Comparison of ENCODE assay signal across 9 cellular contexts in the genomic region with DNA sequence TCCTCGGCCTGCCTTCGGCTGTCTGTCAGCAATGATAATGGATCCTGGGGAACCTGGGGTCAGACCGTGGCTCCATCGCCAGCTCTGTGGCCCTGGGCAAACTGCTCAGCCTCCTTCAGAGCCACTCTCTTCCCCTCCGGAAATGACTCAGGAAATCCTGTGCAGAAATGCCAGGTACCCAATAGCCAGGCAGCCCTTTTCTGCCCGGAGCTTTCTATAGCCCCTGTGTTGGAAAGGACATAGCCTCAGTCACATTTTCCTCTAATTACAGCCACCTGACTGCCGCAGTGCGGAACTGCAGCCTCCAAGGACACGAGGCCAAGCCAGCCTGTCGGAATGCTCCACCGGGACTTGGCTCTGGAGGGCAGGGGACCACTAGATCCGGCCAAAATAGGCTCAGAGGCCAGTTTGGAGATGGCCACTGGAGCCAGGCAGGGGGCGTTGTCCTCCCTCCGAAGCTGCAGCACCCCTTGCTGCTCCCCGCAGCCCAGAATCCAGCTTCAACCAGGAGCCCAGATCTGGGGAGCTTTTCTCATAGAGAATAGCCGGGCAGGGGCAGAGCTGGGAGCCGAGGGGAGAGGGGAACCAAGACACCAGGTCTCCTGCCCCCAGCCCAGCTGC. TPM values are rescaled to one million over a fixed set of nuclear protein-coding genes. Genes with fewer than 3 reads are reported as not detected.
DNase-seq lines count a peak whose midpoint lies in the region; ATAC-seq and TF ChIP-seq lines count a peak whose summit lies in the region.
"Had no signal": no experiment of that assay in that cellular context is flagged by ENCODE, and none has a peak within 500 bp of the region (broad histone marks: within the 10 kb centered on the region; RNA-seq: fewer than 3 reads in every experiment).

No MANE protein-coding gene starts in this region.

- peak; percentile 26 for TF ChIP-seq CTCF in fibroblast of the aortic adventitia (IDR thresholded peaks at IDR 0.05; ENCODE audit: insufficient read depth, low read length)

- H3K27me3 Mint-ChIP-seq in activated CD4-positive, alpha-beta T cell treated with anti-CD3 and anti-CD28 coated beads, Interleukin-2, amount 10 ng/mL, durations not matched to agents 7 days and 5 days: no peaks in the 10 kb centered on the region
- H3K27me3 Mint-ChIP-seq in T-cell: peaks cover 0 to 2% of the 10 kb centered on the region in 2 donors
- H3K27me3 Mint-ChIP-seq in stimulated activated naive B cell treated with anti-CD40 and anti-IgM and Interleukin-4, amounts not matched to agents 10 μg/mL and 1 μg/mL and 100 μg/mL, for 72 hours: no peaks in the 10 kb centered on the region

- POLR2A ChIA-PET in activated CD4-positive, alpha-beta T cell treated with anti-CD3 and anti-CD28 coated beads, Interleukin-2, amount 10 ng/mL, durations not matched to agents 7 days and 5 days (lab: Charles Lee): no interaction called here
- POLR2A ChIA-PET in T-cell (lab: Charles Lee): no interaction called here

- H3K9me3 Mint-ChIP-seq in activated CD4-positive, alpha-beta T cell treated with anti-CD3 and anti-CD28 coated beads, Interleukin-2, amount 10 ng/mL, durations not matched to agents 7 days and 5 days: no peaks in the 10 kb centered on the region
- H3K9me3 Mint-ChIP-seq in T-cell: no peaks in the 10 kb centered on the region
- no peaks in the 10 kb centered on the region for H3K9me3 Mint-ChIP-seq in stimulated activated naive B cell treated with anti-CD40 and anti-IgM and Interleukin-4, amounts not matched to agents 10 μg/mL and 1 μg/mL and 100 μg/mL, for 72 hours

- CTCF ChIA-PET in activated CD4-positive, alpha-beta T cell treated with anti-CD3 and anti-CD28 coated beads, Interleukin-2, amount 10 ng/mL, durations not matched to agents 7 days and 5 days (lab: Charles Lee): no interaction called here
- CTCF ChIA-PET in T-cell (lab: Charles Lee): no interaction called here

- H3K36me3 Mint-ChIP-seq in activated CD4-positive, alpha-beta T cell treated with anti-CD3 and anti-CD28 coated beads, Interleukin-2, amount 10 ng/mL, durations not matched to agents 7 days and 5 days (ENCODE audit: low read depth): no peaks in the 10 kb centered on the region
- H3K36me3 Mint-ChIP-seq in T-cell: no peaks in the 10 kb centered on the region
- H3K36me3 Mint-ChIP-seq in stimulated activated naive B cell treated with anti-CD40 and anti-IgM and Interleukin-4, amounts not matched to agents 10 μg/mL and 1 μg/mL and 100 μg/mL, for 72 hours: no peaks in the 10 kb centered on the region

- DNase-seq in activated CD4-positive, alpha-beta T cell treated with anti-CD3 and anti-CD28 coated beads, Interleukin-2, amount 10 ng/mL, durations not matched to agents 7 days and 5 days: peak; percentile 23
- no peak for DNase-seq in activated CD4-positive, alpha-beta T cell treated with anti-CD3 and anti-CD28 coated beads for 1 hour
- DNase-seq in T-cell: no peak
- DNase-seq in fibroblast of the aortic adventitia (ENCODE audit: low read depth): no peak
- DNase-seq in stimulated activated naive B cell treated with anti-CD40 and anti-IgM and Interleukin-4, amounts not matched to agents 10 μg/mL and 1 μg/mL and 100 μg/mL, for 72 hours: no peak
- DNase-seq in NCI-H1105 treated with DMSO at 0.1 percent for 48 hours (lab: John Stamatoyannopoulos, UW): no peak
- no peak for DNase-seq in NCI-H128 (lab: John Stamatoyannopoulos, UW; ENCODE audit: unreplicated experiment)

- no peak overlapping the region for H3K4me3 ChIP-seq in fibroblast of the aortic adventitia (ENCODE audit: low read depth, low read length)

- H3K27ac Mint-ChIP-seq in activated CD4-positive, alpha-beta T cell treated with anti-CD3 and anti-CD28 coated beads, Interleukin-2, amount 10 ng/mL, durations not matched to agents 7 days and 5 days: peak overlapping the region; percentile 84
- H3K27ac Mint-ChIP-seq in T-cell: no peak overlapping the region
- no peak overlapping the region for H3K27ac Mint-ChIP-seq in stimulated activated naive B cell treated with anti-CD40 and anti-IgM and Interleukin-4, amounts not matched to agents 10 μg/mL and 1 μg/mL and 100 μg/mL, for 72 hours

- H3K4me1 Mint-ChIP-seq in activated CD4-positive, alpha-beta T cell treated with anti-CD3 and anti-CD28 coated beads, Interleukin-2, amount 10 ng/mL, durations not matched to agents 7 days and 5 days: peaks cover 17% of the 10 kb centered on the region
- peaks cover 9 to 16% (median 12%) of the 10 kb centered on the region in 3 donors for H3K4me1 Mint-ChIP-seq in T-cell
- H3K4me1 Mint-ChIP-seq in stimulated activated naive B cell treated with anti-CD40 and anti-IgM and Interleukin-4, amounts not matched to agents 10 μg/mL and 1 μg/mL and 100 μg/mL, for 72 hours: peaks cover 6 to 8% of the 10 kb centered on the region in 2 donors

- H3K4me3 Mint-ChIP-seq in activated CD4-positive, alpha-beta T cell treated with anti-CD3 and anti-CD28 coated beads, Interleukin-2, amount 10 ng/mL, durations not matched to agents 7 days and 5 days: no peak overlapping the region
- H3K4me3 Mint-ChIP-seq in T-cell: no peak overlapping the region
- no peak overlapping the region for H3K4me3 Mint-ChIP-seq in stimulated activated naive B cell treated with anti-CD40 and anti-IgM and Interleukin-4, amounts not matched to agents 10 μg/mL and 1 μg/mL and 100 μg/mL, for 72 hours

- peak; percentile 36 to 54 (median 46) for ATAC-seq in T-cell (replicated peaks in 1 of 4)
- ATAC-seq in stimulated activated naive B cell treated with anti-CD40 and anti-IgM and Interleukin-4, amounts not matched to agents 10 μg/mL and 1 μg/mL and 100 μg/mL, for 72 hours (replicated peaks): peak; percentile 48 to 71
- ATAC-seq in SK-N-SH treated with all-trans-retinoic acid at 6 μM for 48 hours: no peak

TF ChIP-seq in SK-N-SH treated with all-trans-retinoic acid at 6 μM for 48 hours, 23 proteins besides CTCF, POLR2A, EP300 and RAD21 (continues in another document):
- TF ChIP-seq, protein P1, sequence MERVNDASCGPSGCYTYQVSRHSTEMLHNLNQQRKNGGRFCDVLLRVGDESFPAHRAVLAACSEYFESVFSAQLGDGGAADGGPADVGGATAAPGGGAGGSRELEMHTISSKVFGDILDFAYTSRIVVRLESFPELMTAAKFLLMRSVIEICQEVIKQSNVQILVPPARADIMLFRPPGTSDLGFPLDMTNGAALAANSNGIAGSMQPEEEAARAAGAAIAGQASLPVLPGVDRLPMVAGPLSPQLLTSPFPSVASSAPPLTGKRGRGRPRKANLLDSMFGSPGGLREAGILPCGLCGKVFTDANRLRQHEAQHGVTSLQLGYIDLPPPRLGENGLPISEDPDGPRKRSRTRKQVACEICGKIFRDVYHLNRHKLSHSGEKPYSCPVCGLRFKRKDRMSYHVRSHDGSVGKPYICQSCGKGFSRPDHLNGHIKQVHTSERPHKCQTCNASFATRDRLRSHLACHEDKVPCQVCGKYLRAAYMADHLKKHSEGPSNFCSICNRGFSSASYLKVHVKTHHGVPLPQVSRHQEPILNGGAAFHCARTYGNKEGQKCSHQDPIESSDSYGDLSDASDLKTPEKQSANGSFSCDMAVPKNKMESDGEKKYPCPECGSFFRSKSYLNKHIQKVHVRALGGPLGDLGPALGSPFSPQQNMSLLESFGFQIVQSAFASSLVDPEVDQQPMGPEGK (CRISPR knock-in tag; IDR thresholded peaks at IDR 0.05; ENCODE audit: borderline replicate concordance): no peak
- TF ChIP-seq ZFP3 (CRISPR knock-in tag; IDR thresholded peaks at IDR 0.05) (no peak), BACH2 (CRISPR knock-in tag; IDR thresholded peaks at IDR 0.05; ENCODE audit: borderline replicate concordance) (no peak), ARNTL (CRISPR knock-in tag; IDR thresholded peaks at IDR 0.05; ENCODE audit: borderline replicate concordance, low read depth) (no peak), ZNF70 (CRISPR knock-in tag; IDR thresholded peaks at IDR 0.05) (no peak), TCF4 (CRISPR knock-in tag; IDR thresholded peaks at IDR 0.05; ENCODE audit: borderline replicate concordance) (no peak)
- TF ChIP-seq, protein P2, sequence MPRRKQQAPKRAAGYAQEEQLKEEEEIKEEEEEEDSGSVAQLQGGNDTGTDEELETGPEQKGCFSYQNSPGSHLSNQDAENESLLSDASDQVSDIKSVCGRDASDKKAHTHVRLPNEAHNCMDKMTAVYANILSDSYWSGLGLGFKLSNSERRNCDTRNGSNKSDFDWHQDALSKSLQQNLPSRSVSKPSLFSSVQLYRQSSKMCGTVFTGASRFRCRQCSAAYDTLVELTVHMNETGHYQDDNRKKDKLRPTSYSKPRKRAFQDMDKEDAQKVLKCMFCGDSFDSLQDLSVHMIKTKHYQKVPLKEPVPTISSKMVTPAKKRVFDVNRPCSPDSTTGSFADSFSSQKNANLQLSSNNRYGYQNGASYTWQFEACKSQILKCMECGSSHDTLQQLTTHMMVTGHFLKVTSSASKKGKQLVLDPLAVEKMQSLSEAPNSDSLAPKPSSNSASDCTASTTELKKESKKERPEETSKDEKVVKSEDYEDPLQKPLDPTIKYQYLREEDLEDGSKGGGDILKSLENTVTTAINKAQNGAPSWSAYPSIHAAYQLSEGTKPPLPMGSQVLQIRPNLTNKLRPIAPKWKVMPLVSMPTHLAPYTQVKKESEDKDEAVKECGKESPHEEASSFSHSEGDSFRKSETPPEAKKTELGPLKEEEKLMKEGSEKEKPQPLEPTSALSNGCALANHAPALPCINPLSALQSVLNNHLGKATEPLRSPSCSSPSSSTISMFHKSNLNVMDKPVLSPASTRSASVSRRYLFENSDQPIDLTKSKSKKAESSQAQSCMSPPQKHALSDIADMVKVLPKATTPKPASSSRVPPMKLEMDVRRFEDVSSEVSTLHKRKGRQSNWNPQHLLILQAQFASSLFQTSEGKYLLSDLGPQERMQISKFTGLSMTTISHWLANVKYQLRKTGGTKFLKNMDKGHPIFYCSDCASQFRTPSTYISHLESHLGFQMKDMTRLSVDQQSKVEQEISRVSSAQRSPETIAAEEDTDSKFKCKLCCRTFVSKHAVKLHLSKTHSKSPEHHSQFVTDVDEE (CRISPR knock-in tag; IDR thresholded peaks at IDR 0.05): no peak

RNA-seq across cellular contexts. Expression of a gene that starts 11.6 kb away (rescaled TPM):
- 10 to 100 TPM; 27.8 to 28.2 TPM for total RNA-seq in activated CD4-positive, alpha-beta T cell treated with anti-CD3 and anti-CD28 coated beads, Interleukin-2, amount 10 ng/mL, durations not matched to agents 7 days and 5 days
- total RNA-seq in T-cell (10 to 100 TPM; 57.6 to 68.7 (median 61.8) TPM), fibroblast of the aortic adventitia (ENCODE audit: low replicate concordance) (9.2 and 26.7 TPM in 2 replicates)

RNA-seq across cellular contexts. Expression of a gene that starts 30.3 kb away (rescaled TPM):
- total RNA-seq in activated CD4-positive, alpha-beta T cell treated with anti-CD3 and anti-CD28 coated beads, Interleukin-2, amount 10 ng/mL, durations not matched to agents 7 days and 5 days: not detected
- total RNA-seq in T-cell (under 1 TPM in 1 of 5 donors, not detected in 4; 0.09 TPM), fibroblast of the aortic adventitia (ENCODE audit: low replicate concordance) (not detected in 2 replicates)
- total RNA-seq: NCI-H460 had no signal

RNA-seq across cellular contexts. Expression of a gene that starts 36.7 kb away (rescaled TPM):
- total RNA-seq in activated CD4-positive, alpha-beta T cell treated with anti-CD3 and anti-CD28 coated beads, Interleukin-2, amount 10 ng/mL, durations not matched to agents 7 days and 5 days: not detected
- total RNA-seq in T-cell (under 1 TPM in 1 of 5 donors, not detected in 4; 0.20 TPM), fibroblast of the aortic adventitia (ENCODE audit: low replicate concordance) (0.09 TPM in 1 of 2 replicates, not detected in the other)
- total RNA-seq: NCI-H460 had no signal
